In genomic region chr9:101509572-101509971, GRCh38 we compare ENCODE assay signal across 14 cellular contexts.
"Had no signal": no experiment of that assay in that cellular context is flagged by ENCODE, and none has a peak within 500 bp of the region (broad histone marks: within the 10 kb centered on the region; RNA-seq: fewer than 3 reads in every experiment).

No MANE protein-coding gene starts in this region.

- H3K27ac Mint-ChIP-seq: naive B cell, nephron, progenitor cell of endocrine pancreas, type B pancreatic cell had no signal

- H3K9me3 Mint-ChIP-seq: naive B cell, nephron, type B pancreatic cell had no signal

- H3K27me3 Mint-ChIP-seq: progenitor cell of endocrine pancreas had no signal

- H3K36me3 Mint-ChIP-seq: naive B cell, type B pancreatic cell had no signal

- DNase-seq: dermis blood vessel endothelial cell; esophagus squamous epithelium; foreskin fibroblast; mesendoderm; naive B cell; occipital lobe; pancreas; right cardiac atrium; stimulated activated CD4-positive, alpha-beta T cell treated with anti-CD3 and anti-CD28 coated beads, Interleukin-2, amount 100 ng/mL, for 48 hours; stimulated activated naive CD8-positive, alpha-beta T cell treated with anti-CD3 and anti-CD28 coated beads, Interleukin-15, Interleukin-2, amounts not matched to agents 100 U/mL and 50 U/mL, for 24 hours; thyroid gland had no signal

- H3K4me3 Mint-ChIP-seq: naive B cell, nephron, type B pancreatic cell had no signal

- H3K4me1 Mint-ChIP-seq: naive B cell had no signal

- ATAC-seq: pancreas, right cardiac atrium had no signal
